In the genomic region with DNA sequence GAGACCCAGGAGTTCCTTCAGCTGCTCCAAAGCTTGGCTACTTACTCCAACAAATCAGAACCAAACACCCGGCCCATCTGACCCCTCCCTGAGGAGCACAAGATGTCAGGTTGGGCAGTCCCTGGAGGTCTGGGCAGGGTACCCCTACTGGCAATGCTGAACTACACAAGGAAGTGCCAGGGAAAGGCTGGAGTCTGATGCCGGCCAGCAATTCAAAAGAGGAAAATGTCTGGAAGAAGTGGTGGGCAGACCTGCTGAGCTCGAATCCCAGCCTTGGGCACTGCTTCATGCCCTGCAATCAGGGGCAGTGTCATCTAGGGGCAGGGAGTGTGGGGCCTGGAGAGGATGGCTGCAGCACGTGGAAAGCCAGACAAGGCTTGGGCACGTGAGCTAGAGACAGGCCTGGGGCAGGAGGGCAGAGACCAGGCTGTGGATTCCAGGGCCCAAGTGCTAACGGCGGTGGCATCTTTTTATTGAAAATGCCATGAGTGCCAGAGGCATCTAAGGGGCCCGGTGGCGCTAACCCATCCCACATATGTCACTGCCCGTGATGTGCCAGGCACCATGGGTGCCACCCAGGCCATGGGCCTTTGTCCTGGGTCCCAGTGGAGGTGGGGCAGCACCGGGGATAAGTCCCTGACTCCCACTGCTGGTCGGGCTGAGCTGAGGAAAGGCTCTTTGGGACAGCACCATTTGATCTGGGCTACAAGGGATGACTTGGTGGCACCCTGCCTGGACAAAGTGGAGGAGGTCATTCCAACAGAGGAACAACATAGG, we compare ENCODE assay signal across 1 cellular context.
TF ChIP-seq lines count a peak whose summit lies in the region.

No MANE protein-coding gene starts in this region.

TF ChIP-seq in HepG2, 621 proteins besides CTCF, POLR2A, EP300 and RAD21 (continued from another document):
- TF ChIP-seq, protein P1, sequence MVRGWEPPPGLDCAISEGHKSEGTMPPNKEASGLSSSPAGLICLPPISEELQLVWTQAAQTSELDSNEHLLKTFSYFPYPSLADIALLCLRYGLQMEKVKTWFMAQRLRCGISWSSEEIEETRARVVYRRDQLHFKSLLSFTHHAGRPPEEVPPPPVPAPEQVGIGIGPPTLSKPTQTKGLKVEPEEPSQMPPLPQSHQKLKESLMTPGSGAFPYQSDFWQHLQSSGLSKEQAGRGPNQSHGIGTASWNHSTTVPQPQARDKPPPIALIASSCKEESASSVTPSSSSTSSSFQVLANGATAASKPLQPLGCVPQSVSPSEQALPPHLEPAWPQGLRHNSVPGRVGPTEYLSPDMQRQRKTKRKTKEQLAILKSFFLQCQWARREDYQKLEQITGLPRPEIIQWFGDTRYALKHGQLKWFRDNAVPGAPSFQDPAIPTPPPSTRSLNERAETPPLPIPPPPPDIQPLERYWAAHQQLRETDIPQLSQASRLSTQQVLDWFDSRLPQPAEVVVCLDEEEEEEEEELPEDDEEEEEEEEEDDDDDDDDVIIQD (CRISPR knock-in tag; IDR thresholded peaks at IDR 0.05; ENCODE audit: low read depth), result no peak
- TF ChIP-seq ZNF205 (CRISPR knock-in tag; IDR thresholded peaks at IDR 0.05), result no peak
- no peak for TF ChIP-seq SRSF9 (IDR thresholded peaks at IDR 0.05; ENCODE audit: borderline replicate concordance, insufficient read depth, low read depth, low read length, poor library complexity, severe bottlenecking)
- TF ChIP-seq BORCS8-MEF2B (CRISPR knock-in tag; IDR thresholded peaks at IDR 0.05), result no peak
- TF ChIP-seq ZNF124 (CRISPR knock-in tag; IDR thresholded peaks at IDR 0.05), result no peak
- no peak for TF ChIP-seq BRD4 (CRISPR knock-in tag; IDR thresholded peaks at IDR 0.05)
- TF ChIP-seq, protein P2, sequence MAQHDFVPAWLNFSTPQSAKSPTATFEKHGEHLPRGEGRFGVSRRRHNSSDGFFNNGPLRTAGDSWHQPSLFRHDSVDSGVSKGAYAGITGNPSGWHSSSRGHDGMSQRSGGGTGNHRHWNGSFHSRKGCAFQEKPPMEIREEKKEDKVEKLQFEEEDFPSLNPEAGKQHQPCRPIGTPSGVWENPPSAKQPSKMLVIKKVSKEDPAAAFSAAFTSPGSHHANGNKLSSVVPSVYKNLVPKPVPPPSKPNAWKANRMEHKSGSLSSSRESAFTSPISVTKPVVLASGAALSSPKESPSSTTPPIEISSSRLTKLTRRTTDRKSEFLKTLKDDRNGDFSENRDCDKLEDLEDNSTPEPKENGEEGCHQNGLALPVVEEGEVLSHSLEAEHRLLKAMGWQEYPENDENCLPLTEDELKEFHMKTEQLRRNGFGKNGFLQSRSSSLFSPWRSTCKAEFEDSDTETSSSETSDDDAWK (CRISPR knock-in tag; IDR thresholded peaks at IDR 0.05), result no peak
- no peak for TF ChIP-seq ZNF354B (CRISPR knock-in tag; IDR thresholded peaks at IDR 0.05)
- no peak for TF ChIP-seq ZNF839 (CRISPR knock-in tag; IDR thresholded peaks at IDR 0.05; ENCODE audit: borderline replicate concordance)
- no peak for TF ChIP-seq MTA1 (CRISPR knock-in tag; IDR thresholded peaks at IDR 0.05; ENCODE audit: borderline replicate concordance)
- no peak for TF ChIP-seq NFIB (CRISPR knock-in tag; IDR thresholded peaks at IDR 0.05; ENCODE audit: borderline replicate concordance)
- TF ChIP-seq NR2F6 (IDR thresholded peaks at IDR 0.05), result no peak
- TF ChIP-seq NR2F6 (CRISPR knock-in tag; IDR thresholded peaks at IDR 0.05), result no peak
- TF ChIP-seq, protein P3, sequence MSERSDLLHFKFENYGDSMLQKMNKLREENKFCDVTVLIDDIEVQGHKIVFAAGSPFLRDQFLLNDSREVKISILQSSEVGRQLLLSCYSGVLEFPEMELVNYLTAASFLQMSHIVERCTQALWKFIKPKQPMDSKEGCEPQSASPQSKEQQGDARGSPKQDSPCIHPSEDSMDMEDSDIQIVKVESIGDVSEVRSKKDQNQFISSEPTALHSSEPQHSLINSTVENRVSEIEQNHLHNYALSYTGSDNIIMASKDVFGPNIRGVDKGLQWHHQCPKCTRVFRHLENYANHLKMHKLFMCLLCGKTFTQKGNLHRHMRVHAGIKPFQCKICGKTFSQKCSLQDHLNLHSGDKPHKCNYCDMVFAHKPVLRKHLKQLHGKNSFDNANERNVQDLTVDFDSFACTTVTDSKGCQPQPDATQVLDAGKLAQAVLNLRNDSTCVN (CRISPR knock-in tag; IDR thresholded peaks at IDR 0.05; ENCODE audit: borderline replicate concordance), result no peak
- TF ChIP-seq MATR3 (CRISPR knock-in tag; IDR thresholded peaks at IDR 0.05), result no peak
